1 cellular context compared by ENCODE assay signal in the genomic region with DNA sequence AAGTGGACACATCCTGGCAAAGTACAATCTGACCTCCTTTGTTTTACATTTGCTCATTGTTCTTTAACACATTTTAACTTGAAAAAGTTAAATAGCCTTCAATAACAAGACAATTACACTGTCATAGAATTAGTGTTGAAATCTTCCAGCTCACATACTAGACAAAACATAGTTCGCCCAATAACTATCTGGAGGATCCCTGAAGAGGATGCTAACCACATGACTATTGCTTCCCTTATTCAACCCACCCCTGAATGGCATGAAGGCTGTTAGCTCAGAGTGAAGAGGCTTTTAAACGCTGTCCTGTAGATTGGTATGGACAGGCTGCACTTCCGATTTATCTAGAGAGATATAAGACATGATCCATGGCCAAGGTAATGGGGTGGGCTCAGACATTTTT.
TF ChIP-seq lines count a peak whose summit lies in the region.

No MANE protein-coding gene starts in this region.

TF ChIP-seq in IMR-90, 13 proteins besides CTCF, POLR2A, EP300 and RAD21:
- TF ChIP-seq MAFK (IDR thresholded peaks at IDR 0.05; ENCODE audit: low read depth, low read length): no peak
